In genomic region chr6:115668781-115669180, GRCh38 we compare ENCODE assay signal across 15 cellular contexts.
A peak's percentile ranks its signal among the peaks of the same experiment; 100 is the strongest.
DNase-seq lines count a peak whose midpoint lies in the region; ATAC-seq lines count a peak whose summit lies in the region.
"Had no signal": no experiment of that assay in that cellular context is flagged by ENCODE, and none has a peak within 500 bp of the region (broad histone marks: within the 10 kb centered on the region; RNA-seq: fewer than 3 reads in every experiment).

No MANE protein-coding gene starts in this region.

- ATAC-seq in left lobe of liver (peak; percentile 83), GM18909 (IDR thresholded peaks at IDR 0.05; ENCODE audit: poor library complexity, unreplicated experiment) (no peak), HG02870 (IDR thresholded peaks at IDR 0.05; ENCODE audit: unreplicated experiment) (no peak)

- DNase-seq in NCI-H146 (lab: John Stamatoyannopoulos, UW) (peak; percentile 4), NCI-H146 treated with DMSO at 0.1 percent for 48 hours (lab: John Stamatoyannopoulos, UW; ENCODE audit: unreplicated experiment) (no peak), HuH-7.5 (ENCODE audit: low spot score) (peak; percentile 9), left lobe of liver (ENCODE audit: low spot score) (no peak), C1 segment of cervical spinal cord (lab: John Stamatoyannopoulos, UW) (no peak)
- DNase-seq: Calu3; CD4-positive, alpha-beta memory T cell; COR-L47; DMS53; DMS79 treated with DMSO at 0.1 percent for 48 hours; GF-D8; H7; HCEC 1CT had no signal

Comparison
In these comparisons a context has a peak if more than half of its experiments do, and no peak if none do; other contexts are left out.
1. DNase-seq: peak in NCI-H146 (single experiment) and HuH-7.5 (single experiment); none in NCI-H146 treated with DMSO at 0.1 percent for 48 hours (single experiment), left lobe of liver (single experiment) and C1 segment of cervical spinal cord (0 of 14).